In genomic region chr1:181087400-181087901, GRCh38 we compare ENCODE assay signal across 1 cellular context.
A peak's percentile ranks its signal among the peaks of the same experiment; 100 is the strongest.
TF ChIP-seq lines count a peak whose summit lies in the region.

No MANE protein-coding gene starts in this region.

TF ChIP-seq in K562, 482 proteins besides CTCF, POLR2A, EP300 and RAD21 (continued from another document and continues in another):
- TF ChIP-seq CLOCK (CRISPR knock-in tag; IDR thresholded peaks at IDR 0.05; ENCODE audit: borderline replicate concordance), result no peak
- TF ChIP-seq ATF3 (IDR thresholded peaks at IDR 0.05), result peak; percentile 98
- TF ChIP-seq ATF3 (CRISPR knock-in tag; conservative IDR thresholded peaks at IDR 0.05), result peak; percentile 42; the same call in 1 of the 2 replicates
- no peak for TF ChIP-seq SNAPC5 (CRISPR knock-in tag; IDR thresholded peaks at IDR 0.05)
- TF ChIP-seq ZNF696 (CRISPR knock-in tag; conservative IDR thresholded peaks at IDR 0.05), result no peak
- TF ChIP-seq JUN (IDR thresholded peaks at IDR 0.05; ENCODE audit: borderline replicate concordance, low read depth, low read length), result peak; percentile 15; the same call in 1 of the 2 replicates
- no peak for TF ChIP-seq JUN (CRISPR knock-in tag; IDR thresholded peaks at IDR 0.05; ENCODE audit: borderline replicate concordance)
- peak in 1 of 2 experiments; percentile 56; a peak in 2 of 4 replicates for TF ChIP-seq MAZ (CRISPR knock-in tag; conservative IDR thresholded peaks at IDR 0.05 in 1 of 2, IDR thresholded peaks at IDR 0.05 in 1 of 2)
- 0 out of 2 replicates have a peak, but pooled peaks have one; percentile 45 for TF ChIP-seq TARDBP (IDR thresholded peaks at IDR 0.05)
- TF ChIP-seq CTBP1 (IDR thresholded peaks at IDR 0.05; ENCODE audit: borderline replicate concordance), result peak; percentile 59
- TF ChIP-seq SMARCA4 (IDR thresholded peaks at IDR 0.05), result 0 out of 2 replicates have a peak, but pooled peaks have one; percentile 13
- 0 out of 2 replicates have a peak, but pooled peaks have one; percentile 62 for TF ChIP-seq ZNF644 (tag; IDR thresholded peaks at IDR 0.05; ENCODE audit: low read depth)
- 0 out of 2 replicates have a peak, but pooled peaks have one; percentile 46 for TF ChIP-seq PREB (CRISPR knock-in tag; IDR thresholded peaks at IDR 0.05)
- TF ChIP-seq BDP1 (IDR thresholded peaks at IDR 0.05; ENCODE audit: insufficient read depth, insufficient read length), result no peak
- no peak for TF ChIP-seq MCM5 (IDR thresholded peaks at IDR 0.05; ENCODE audit: low read depth)
- TF ChIP-seq ESRRA (IDR thresholded peaks at IDR 0.05; ENCODE audit: borderline replicate concordance, low read depth), result peak; percentile 26; the same call in 1 of the 2 replicates
- TF ChIP-seq FOXK2 (conservative IDR thresholded peaks at IDR 0.05 in 1 of 2, IDR thresholded peaks at IDR 0.05 in 1 of 2; ENCODE audit: low read depth in 2 of 2), result peak; percentile 77 to 82
- no peak for TF ChIP-seq NR0B1 (IDR thresholded peaks at IDR 0.05; ENCODE audit: partially characterized antibody)
- TF ChIP-seq ID3 (CRISPR knock-in tag; IDR thresholded peaks at IDR 0.05), result no peak
- TF ChIP-seq ID3 (tag; IDR thresholded peaks at IDR 0.05), result 0 out of 2 replicates have a peak, but pooled peaks have one; percentile 53
- TF ChIP-seq ZKSCAN8 (CRISPR knock-in tag; IDR thresholded peaks at IDR 0.05), result peak; percentile 56; the same call in 1 of the 2 replicates
- peak; percentile 62; the same call in 1 of the 2 replicates for TF ChIP-seq LCOR (CRISPR knock-in tag; IDR thresholded peaks at IDR 0.05)
- peak; percentile 75; the same call in 1 of the 2 replicates for TF ChIP-seq ZNF140 (CRISPR knock-in tag; IDR thresholded peaks at IDR 0.05)
- TF ChIP-seq ZNF197 (CRISPR knock-in tag; IDR thresholded peaks at IDR 0.05; ENCODE audit: low read depth), result 0 out of 2 replicates have a peak, but pooled peaks have one; percentile 26
- no peak for TF ChIP-seq DACH1 (IDR thresholded peaks at IDR 0.05; ENCODE audit: partially characterized antibody)
- 0 out of 4 replicates have a peak, but pooled peaks of 1 of the 2 experiments have one; percentile 32 for TF ChIP-seq SIN3A (IDR thresholded peaks at IDR 0.05; ENCODE audit: borderline replicate concordance in 2 of 2, control insufficient read depth in 1 of 2, low read depth in 2 of 2, low read length in 2 of 2)
- TF ChIP-seq NR2C1 (IDR thresholded peaks at IDR 0.05), result peak; percentile 32; the same call in 1 of the 2 replicates
- TF ChIP-seq NR2C1 (tag; IDR thresholded peaks at IDR 0.05), result 0 out of 2 replicates have a peak, but pooled peaks have one; percentile 40
- TF ChIP-seq BHLHE40 (IDR thresholded peaks at IDR 0.05; ENCODE audit: low read length), result no peak
- no peak; the same call in 1 of the 2 replicates for TF ChIP-seq NR1H2 (CRISPR knock-in tag; IDR thresholded peaks at IDR 0.05)
- 0 out of 2 replicates have a peak, but pooled peaks have one; percentile 40 for TF ChIP-seq ZBTB17 (CRISPR knock-in tag; IDR thresholded peaks at IDR 0.05)
- TF ChIP-seq ZNF318 (IDR thresholded peaks at IDR 0.05; ENCODE audit: borderline replicate concordance in 1 of 2, low read depth in 1 of 2), result 0 out of 4 replicates have a peak, but pooled peaks of 1 of the 2 experiments have one; percentile 15
- TF ChIP-seq RB1 (IDR thresholded peaks at IDR 0.05; ENCODE audit: low read depth), result 0 out of 2 replicates have a peak, but pooled peaks have one; percentile 10
- peak in 1 of 3 experiments; percentile 69 for TF ChIP-seq YY1 (IDR thresholded peaks at IDR 0.05; ENCODE audit: borderline replicate concordance in 1 of 3, control insufficient read depth in 1 of 3, extremely low read depth in 1 of 3, insufficient read depth in 3 of 3, insufficient read length in 1 of 3, insufficient replicate concordance in 2 of 3, low read depth in 1 of 3, low read length in 2 of 3)
- TF ChIP-seq NRF1 (conservative IDR thresholded peaks at IDR 0.05 in 1 of 2, IDR thresholded peaks at IDR 0.05 in 1 of 2), result peak; percentile 27 to 49; a peak in 3 of 4 replicates
- TF ChIP-seq HDAC8 (tag; IDR thresholded peaks at IDR 0.05), result 0 out of 2 replicates have a peak, but pooled peaks have one; percentile 26
- 0 out of 2 replicates have a peak, but pooled peaks have one; percentile 17 for TF ChIP-seq HDAC2 (IDR thresholded peaks at IDR 0.05)
- TF ChIP-seq DMBX1 (CRISPR knock-in tag; IDR thresholded peaks at IDR 0.05; ENCODE audit: borderline replicate concordance), result peak; percentile 73; the same call in 1 of the 2 replicates
- no peak for TF ChIP-seq MTA2 (IDR thresholded peaks at IDR 0.05; ENCODE audit: low read depth)
- TF ChIP-seq AFF1 (IDR thresholded peaks at IDR 0.05; ENCODE audit: low read depth in 1 of 2, partially characterized antibody in 2 of 2), result peak in 1 of 2 experiments; percentile 47
- TF ChIP-seq ZNF431 (CRISPR knock-in tag; IDR thresholded peaks at IDR 0.05), result no peak
